In the genomic region with DNA sequence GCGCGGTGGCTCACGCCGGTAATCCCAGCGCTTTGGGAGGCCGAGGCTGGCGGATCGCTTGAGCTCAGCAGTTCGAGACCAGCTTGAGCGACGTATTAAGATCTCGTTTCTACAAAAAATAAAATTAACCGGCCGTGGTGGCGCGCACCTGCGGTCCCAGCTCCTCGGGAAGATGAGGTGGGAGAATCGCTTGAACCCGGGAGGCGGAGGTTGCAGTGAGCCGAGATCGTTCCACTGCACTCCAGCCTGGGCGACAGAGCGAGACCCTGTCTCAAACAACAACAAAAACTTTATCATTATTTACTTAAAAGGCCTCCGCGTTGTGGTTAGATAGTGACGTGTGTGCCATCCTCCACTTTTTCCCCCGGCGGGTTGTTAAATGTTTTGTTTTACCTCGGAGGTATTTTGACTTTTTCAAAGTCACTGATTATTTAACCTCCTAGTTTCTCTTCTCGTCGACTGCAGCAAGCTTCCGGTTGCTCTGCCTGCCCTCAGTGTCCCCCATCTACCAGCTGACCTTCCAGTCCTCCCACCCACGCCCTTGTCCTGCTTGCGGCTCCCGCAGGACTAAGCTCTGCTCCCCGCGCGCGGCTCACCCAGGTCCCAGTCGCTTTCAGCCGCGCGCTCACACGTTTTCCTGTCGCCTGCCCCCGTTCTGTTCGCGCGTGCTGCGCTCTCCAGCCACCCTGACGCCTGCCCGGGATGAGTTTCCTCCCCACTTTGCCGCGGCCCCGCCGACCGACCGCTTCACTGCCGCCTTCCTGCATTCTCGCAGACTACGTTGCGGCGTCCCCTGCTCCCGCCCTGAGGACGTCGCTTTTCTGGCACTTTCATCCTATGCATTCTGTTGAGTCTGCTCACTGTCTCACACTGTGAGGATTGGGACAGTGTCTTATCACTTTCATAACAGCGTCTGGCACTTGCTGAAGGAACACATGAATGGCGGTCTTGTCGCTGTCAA, we compare ENCODE assay signal across 8 cellular contexts. TPM values are rescaled to one million over a fixed set of nuclear protein-coding genes. Genes with fewer than 3 reads are reported as not detected.
DNase-seq lines count a peak whose midpoint lies in the region; ATAC-seq, FAIRE-seq and TF ChIP-seq lines count a peak whose summit lies in the region.

No MANE protein-coding gene starts in this region.

- TF ChIP-seq POLR2A in body of pancreas (IDR thresholded peaks at IDR 0.05): peak; percentile 64 to 93 (median 93)

- peak; percentile 91 for FAIRE-seq in TTC549 (lab: Jason Lieb, UNC)

- H3K4me1 ChIP-seq in body of pancreas (peaks cover 26% of the 10 kb centered on the region), skeletal muscle tissue (ENCODE audit: control insufficient read depth in 3 of 3, insufficient read depth in 3 of 3, low read length in 3 of 3) (peaks cover 19 to 31% (median 24%) of the 10 kb centered on the region in 3 donors)

- TF ChIP-seq CTCF in GM12865 (IDR thresholded peaks at IDR 0.05; ENCODE audit: insufficient read depth, low read depth, low read length, missing control alignments) (no peak), body of pancreas (IDR thresholded peaks at IDR 0.05) (no peak)

- H3K27me3 ChIP-seq in body of pancreas: no peaks in the 10 kb centered on the region
- no peaks in the 10 kb centered on the region for H3K27me3 ChIP-seq in skeletal muscle tissue (ENCODE audit: control insufficient read depth in 3 of 3, insufficient read depth in 3 of 3, low read length in 3 of 3)

- DNase-seq in GM12865 (ENCODE audit: low read depth) (peak; percentile 89), NCI-H2029 (lab: John Stamatoyannopoulos, UW) (peak; percentile 82), body of pancreas (peak; percentile 73 to 81 (median 74))

- peak overlapping the region; percentile 76 for H3K4me3 ChIP-seq in GM12865 (ENCODE audit: low read depth, low read length)
- peak overlapping the region; percentile 21 to 48 for H3K4me3 ChIP-seq in body of pancreas
- H3K4me3 ChIP-seq in iPS-18c (ENCODE audit: insufficient read depth, low read depth, low read length): peak overlapping the region; percentile 61
- H3K4me3 ChIP-seq in skeletal muscle tissue (ENCODE audit: low read length in 3 of 3): peak overlapping the region; percentile 69 to 96 (median 75)

- H3K27ac ChIP-seq in body of pancreas: peak overlapping the region; percentile 93 to 100 (median 98)
- H3K27ac ChIP-seq in skeletal muscle tissue (ENCODE audit: low read depth, low read length): peak overlapping the region; percentile 100

- H3K9me3 ChIP-seq in body of pancreas (no peaks in the 10 kb centered on the region), iPS-18c (ENCODE audit: control insufficient read depth, insufficient read depth, low read length) (no peaks in the 10 kb centered on the region), skeletal muscle tissue (ENCODE audit: control insufficient read depth in 3 of 3, low read length in 3 of 3) (no peaks in the 10 kb centered on the region)

- intact Hi-C loops in body of pancreas (cut with DNase I): no loop called here

- H3K36me3 ChIP-seq in body of pancreas (replicated peaks in 1 of 2; ENCODE audit: insufficient read depth in 1 of 2, low read depth in 2 of 2): no peaks in the 10 kb centered on the region
- H3K36me3 ChIP-seq in skeletal muscle tissue (ENCODE audit: control insufficient read depth in 3 of 3, insufficient read depth in 3 of 3, low read length in 3 of 3): no peaks in the 10 kb centered on the region

- WGBS in body of pancreas, 2 donors: 0 to 1% methylated on average over 69 to 71 of the region's 71 CpGs

- peak; percentile 25 for ATAC-seq in HG02642 (IDR thresholded peaks at IDR 0.05; ENCODE audit: poor library complexity, unreplicated experiment)
- peak; percentile 20 for ATAC-seq in body of pancreas
- no peak for ATAC-seq in HG03025 (IDR thresholded peaks at IDR 0.05; ENCODE audit: low FRiP score, unreplicated experiment)

- H3K9ac ChIP-seq in skeletal muscle tissue (ENCODE audit: low read depth in 1 of 3, low read length in 3 of 3): peak overlapping the region; percentile 90 to 98 (median 92)

RNA-seq across cellular contexts. Expression of a gene that starts 1.2 kb away (rescaled TPM):
- total RNA-seq in body of pancreas (100 to 1,000 TPM in 1 of 2 donors, 10 to 100 TPM in 1; 79.1 to 104 TPM), skeletal muscle tissue (78.3 TPM)
